26 cellular contexts compared by ENCODE assay signal in the genomic region with DNA sequence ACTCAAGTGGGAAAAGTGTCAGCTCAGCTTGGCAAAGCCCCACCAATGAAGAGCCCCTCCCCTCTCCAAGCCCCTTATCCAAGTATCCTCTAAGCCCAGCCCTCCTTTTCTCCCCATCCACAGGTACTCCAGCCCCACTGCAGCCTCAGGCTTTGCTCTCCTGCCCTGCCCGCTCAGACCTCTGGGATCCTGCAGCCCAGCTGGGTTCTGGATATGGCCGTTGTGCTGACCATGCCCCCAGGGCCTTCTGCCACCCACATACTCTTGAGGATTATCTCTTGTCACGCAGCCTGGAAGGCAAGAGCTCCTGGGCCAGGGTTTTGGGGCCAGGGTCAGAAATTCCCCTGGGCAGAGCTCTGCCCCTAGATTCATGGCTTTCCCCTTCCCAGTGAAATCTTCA. TPM values are rescaled to one million over a fixed set of nuclear protein-coding genes. Genes with fewer than 3 reads are reported as not detected.
DNase-seq lines count a peak whose midpoint lies in the region; ATAC-seq and TF ChIP-seq lines count a peak whose summit lies in the region.
"Had no signal": no experiment of that assay in that cellular context is flagged by ENCODE, and none has a peak within 500 bp of the region (broad histone marks: within the 10 kb centered on the region; RNA-seq: fewer than 3 reads in every experiment).

No MANE protein-coding gene starts in this region.

- H3K27ac ChIP-seq in ascending aorta: peak overlapping the region; percentile 87 to 94
- no peak overlapping the region for H3K27ac ChIP-seq in mesendoderm (ENCODE audit: low read depth, low read length)
- H3K27ac ChIP-seq in stomach smooth muscle (ENCODE audit: low read length): peak overlapping the region; percentile 94
- H3K27ac ChIP-seq: RWPE1, upper lobe of left lung had no signal

- peaks cover 14% of the 10 kb centered on the region; the same call in 1 of the 2 replicates for H3K27me3 ChIP-seq in H7 (ENCODE audit: control insufficient read depth, insufficient read depth, low read length)
- no peaks in the 10 kb centered on the region for H3K27me3 ChIP-seq in ascending aorta
- no peaks in the 10 kb centered on the region for H3K27me3 ChIP-seq in mesendoderm (ENCODE audit: insufficient read depth, low read length, poor library complexity)
- no peaks in the 10 kb centered on the region for H3K27me3 ChIP-seq in stomach smooth muscle (ENCODE audit: control insufficient read depth in 1 of 2, insufficient read depth in 2 of 2, low read length in 2 of 2)
- H3K27me3 ChIP-seq: upper lobe of left lung had no signal

- H2AK5ac ChIP-seq in mesendoderm (ENCODE audit: low read length): no peak overlapping the region

- no peak overlapping the region for H3K4ac ChIP-seq in mesendoderm (ENCODE audit: low read depth, low read length)

- H3K18ac ChIP-seq in mesendoderm (ENCODE audit: low read length): no peak overlapping the region

- intact Hi-C loops in ascending aorta (cut with DNase I): no loop called here

- H4K5ac ChIP-seq in mesendoderm (ENCODE audit: low read length): no peak overlapping the region

- TF ChIP-seq CTCF in ascending aorta (IDR thresholded peaks at IDR 0.05): no peak

- H3K56ac ChIP-seq in mesendoderm (ENCODE audit: low read length): peak overlapping the region; percentile 3

- H3K9ac ChIP-seq in mesendoderm (ENCODE audit: low read length) (no peak overlapping the region), stomach smooth muscle (ENCODE audit: low read length in 2 of 2) (peak overlapping the region in 1 of 2 donors; percentile 21)

- H3K9me3 ChIP-seq in ascending aorta (no peaks in the 10 kb centered on the region), stomach smooth muscle (ENCODE audit: control insufficient read depth in 2 of 2, low read length in 2 of 2) (no peaks in the 10 kb centered on the region)
- H3K9me3 ChIP-seq: upper lobe of left lung had no signal

- no peak overlapping the region for H4K8ac ChIP-seq in mesendoderm (ENCODE audit: low read depth, low read length)

- H3K4me1 ChIP-seq in ascending aorta (peaks cover 24 to 51% of the 10 kb centered on the region in 2 donors), mesendoderm (ENCODE audit: control insufficient read depth, low read depth, low read length) (no peaks in the 10 kb centered on the region), stomach smooth muscle (ENCODE audit: control insufficient read depth, insufficient read depth, low read length) (peaks cover 77% of the 10 kb centered on the region)

- no peak overlapping the region for H3K4me3 ChIP-seq in H7 (ENCODE audit: insufficient read depth, low read depth, low read length)
- H3K4me3 ChIP-seq in ascending aorta: no peak overlapping the region
- H3K4me3 ChIP-seq in mesendoderm (ENCODE audit: low read length): no peak overlapping the region
- no peak overlapping the region for H3K4me3 ChIP-seq in stomach smooth muscle (ENCODE audit: low read length in 2 of 2)
- H3K4me3 ChIP-seq: upper lobe of left lung had no signal

- no peaks in the 10 kb centered on the region for H3K79me2 ChIP-seq in mesendoderm (ENCODE audit: control insufficient read depth, insufficient read depth, low read length)

- H3K79me1 ChIP-seq in mesendoderm (ENCODE audit: low read length): no peaks in the 10 kb centered on the region

- H2BK15ac ChIP-seq in mesendoderm (replicated peaks; ENCODE audit: low read depth): no peak overlapping the region

- DNase-seq in H7: peak; percentile 17
- no peak for DNase-seq in ascending aorta (ENCODE audit: low spot score in 2 of 2)
- DNase-seq in mesendoderm: no peak
- no peak for DNase-seq in OCI-M2 (lab: John Stamatoyannopoulos, UW; ENCODE audit: unreplicated experiment)
- no peak for DNase-seq in cerebellum (ENCODE audit: low spot score)
- DNase-seq: activated CD4-positive, alpha-beta memory T cell treated with anti-CD3 and anti-CD28 coated beads, Interleukin-2, amount 10 ng/mL, durations not matched to agents 7 days and 5 days; activated CD4-positive, CD25-positive, alpha-beta regulatory T cell treated with anti-CD3 and anti-CD28 coated beads, Interleukin-2, amount 50 U/mL, for 72 hours; anterior cingulate cortex; DMS153; H9; head of caudate nucleus; KBM-7; kidney; NCI-H1436; NCI-H2107; NCI-H748 treated with DMSO at 0.1 percent for 48 hours; stimulated activated naive CD8-positive, alpha-beta T cell treated with anti-CD3 and anti-CD28 coated beads, Interleukin-15, amount 100 ng/mL, for 72 hours; T-helper 1 cell; upper lobe of left lung had no signal

- no peak overlapping the region for H3K23ac ChIP-seq in mesendoderm (ENCODE audit: low read length)

- no peak overlapping the region for H2BK5ac ChIP-seq in mesendoderm (ENCODE audit: low read length)

- ATAC-seq in GM19463 (IDR thresholded peaks at IDR 0.05; ENCODE audit: unreplicated experiment) (no peak), HG03457 (IDR thresholded peaks at IDR 0.05; ENCODE audit: unreplicated experiment) (no peak)
- ATAC-seq: activated naive CD4-positive, alpha-beta T cell treated with anti-CD3 and anti-CD28 coated beads, Interleukin-2, amount 50 U/mL, for 72 hours; activated T-helper 17 cell treated with anti-CD3 and anti-CD28 coated beads, Interleukin-2, amount 50 U/mL, for 72 hours; stimulated activated naive CD8-positive, alpha-beta T cell treated with anti-CD3 and anti-CD28 coated beads, Interleukin-15, amount 100 ng/mL, for 72 hours had no signal

- H3K36me3 ChIP-seq in H7 (replicated peaks; ENCODE audit: control insufficient read depth, insufficient read depth, low read length) (no peaks in the 10 kb centered on the region), ascending aorta (peaks cover 11 to 20% of the 10 kb centered on the region in 2 donors), mesendoderm (ENCODE audit: control insufficient read depth, insufficient read depth, low read length) (no peaks in the 10 kb centered on the region), stomach smooth muscle (ENCODE audit: control insufficient read depth in 2 of 2, insufficient read depth in 2 of 2, low read length in 2 of 2) (peaks cover 10 to 19% of the 10 kb centered on the region in 2 donors)

- H3K4me2 ChIP-seq in mesendoderm (ENCODE audit: low read length): no peak overlapping the region

- WGBS in mesendoderm (ENCODE audit: extremely low coverage, insufficient coverage, low lambda C conversion rate): no CpG with 5 or more reads among the region's 3 CpGs

- H2BK120ac ChIP-seq in mesendoderm (ENCODE audit: low read depth, low read length): no peak overlapping the region

RNA-seq across cellular contexts. Expression of a gene that starts 4.7 kb away (rescaled TPM):
- 3.7 and 6.1 TPM in 2 replicates for total RNA-seq in H7 (2014; rRNA removed; shearing (Covaris generic))
- 62.5 TPM for total RNA-seq in ascending aorta
- 2.5 TPM for polyA plus RNA-seq in mesendoderm (2013, experiment 1 of 2)
- 2.7 TPM for polyA plus RNA-seq in mesendoderm (2013, experiment 2 of 2)
- total RNA-seq in cerebellum: 22.0 TPM

RNA-seq across cellular contexts. Expression of a gene that starts 52.9 kb away (rescaled TPM):
- 0.42 and 0.48 TPM in 2 replicates for total RNA-seq in H7 (2014; rRNA removed; shearing (Covaris generic))
- total RNA-seq in ascending aorta (316 TPM), cerebellum (0.64 TPM)
- 0.11 TPM for polyA plus RNA-seq in mesendoderm (2013, experiment 1 of 2)
- 0.13 TPM for polyA plus RNA-seq in mesendoderm (2013, experiment 2 of 2)
- total RNA-seq: activated CD4-positive, alpha-beta memory T cell treated with anti-CD3 and anti-CD28 coated beads, Interleukin-2, amount 10 ng/mL, durations not matched to agents 7 days and 5 days; activated naive CD4-positive, alpha-beta T cell treated with anti-CD3 and anti-CD28 coated beads, Interleukin-2, amount 50 U/mL, for 72 hours; activated T-helper 17 cell treated with anti-CD3 and anti-CD28 coated beads, Interleukin-2, amount 50 U/mL, for 72 hours; mononuclear cell had no signal

Comparison
In these comparisons a context has a peak if more than half of its experiments do, and no peak if none do; other contexts are left out.
1. RNA of a gene that starts 52.9 kb away (total RNA-seq): 316 TPM in ascending aorta (single experiment); 0.64 TPM in cerebellum (single experiment) and 0.42 to 0.48 TPM in H7; every median in the first group is over 100 times any median in the second.